ENCODE assay signal across 1 cellular context in the genomic region with DNA sequence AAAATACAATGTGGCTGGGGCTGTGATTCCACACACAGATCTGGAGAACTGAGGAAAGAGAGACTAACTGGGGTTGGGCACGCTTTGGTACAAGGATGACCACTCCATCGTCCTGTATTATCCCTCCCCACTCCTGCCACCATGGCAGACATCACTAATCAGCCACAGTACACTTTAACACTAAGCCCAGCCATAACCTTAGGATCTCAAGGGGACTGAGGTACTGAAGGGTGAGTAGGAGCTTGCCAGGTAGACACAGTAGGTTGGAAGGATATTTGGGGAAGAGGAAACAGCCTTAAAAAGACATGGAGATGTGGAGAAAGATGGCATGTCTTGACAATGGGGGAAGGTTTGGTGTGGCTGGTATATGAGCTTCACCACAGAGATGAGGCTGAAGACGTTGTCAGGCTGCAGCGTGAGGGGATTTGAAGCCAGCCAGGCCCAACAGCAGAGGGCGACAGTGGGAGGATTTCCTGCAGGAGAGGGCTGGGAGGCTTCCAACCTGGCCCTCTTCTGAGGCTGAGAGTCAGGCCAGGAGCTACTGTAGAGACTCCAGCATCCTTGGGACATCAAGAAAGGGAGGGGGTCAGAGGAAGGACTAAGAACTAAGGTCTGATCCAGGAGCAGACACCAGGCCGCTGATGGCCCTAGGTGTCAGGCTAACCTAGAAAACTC.
TF ChIP-seq lines count a peak whose summit lies in the region.

No MANE protein-coding gene starts in this region.

TF ChIP-seq in HEK293T, 16 proteins besides CTCF, POLR2A, EP300 and RAD21 (continued from another document):
- TF ChIP-seq PKNOX1 (IDR thresholded peaks at IDR 0.05) (no peak), FOXM1 (IDR thresholded peaks at IDR 0.05; ENCODE audit: borderline replicate concordance) (no peak), FOXK2 (IDR thresholded peaks at IDR 0.05) (no peak)
